ENCODE assay signal across 22 cellular contexts in genomic region chr5:39215857-39216256, GRCh38. TPM values are rescaled to one million over a fixed set of nuclear protein-coding genes. Genes with fewer than 3 reads are reported as not detected.
DNase-seq lines count a peak whose midpoint lies in the region; ATAC-seq and TF ChIP-seq lines count a peak whose summit lies in the region.
"Had no signal": no experiment of that assay in that cellular context is flagged by ENCODE, and none has a peak within 500 bp of the region (broad histone marks: within the 10 kb centered on the region; RNA-seq: fewer than 3 reads in every experiment).

No MANE protein-coding gene starts in this region.

- H3K36me3 Mint-ChIP-seq in activated T-cell treated with anti-CD3 and anti-CD28 coated beads, Interleukin-2, amount 50 U/mL, for 24 hours (ENCODE audit: low read depth), result peaks cover 5% of the 10 kb centered on the region
- H3K36me3 Mint-ChIP-seq in activated T-helper 2 cell treated with anti-CD3 and anti-CD28 coated beads, Interferon-gamma antibody, Interleukin-2, Interleukin-4, amounts not matched to agents 10 μg/mL and 5 μg/mL and 100 μg/mL, durations not matched to agents 14 hours and 24 hours and 36 hours (ENCODE audit: low read depth), result no peaks in the 10 kb centered on the region
- peaks cover 8% of the 10 kb centered on the region for H3K36me3 Mint-ChIP-seq in natural killer cell
- H3K36me3 Mint-ChIP-seq: naive B cell had no signal

- H3K27ac Mint-ChIP-seq in activated T-cell treated with anti-CD3 and anti-CD28 coated beads, Interleukin-2, amount 50 U/mL, for 24 hours, result peak overlapping the region; percentile 92
- peak overlapping the region; percentile 61 for H3K27ac Mint-ChIP-seq in activated T-helper 2 cell treated with anti-CD3 and anti-CD28 coated beads, Interferon-gamma antibody, Interleukin-2, Interleukin-4, amounts not matched to agents 10 μg/mL and 5 μg/mL and 100 μg/mL, durations not matched to agents 14 hours and 24 hours and 36 hours
- peak overlapping the region; percentile 84 to 96 for H3K27ac Mint-ChIP-seq in natural killer cell
- H3K27ac Mint-ChIP-seq: endodermal cell, naive B cell had no signal

- no peaks in the 10 kb centered on the region for H3K27me3 Mint-ChIP-seq in activated T-cell treated with anti-CD3 and anti-CD28 coated beads, Interleukin-2, amount 50 U/mL, for 24 hours
- H3K27me3 Mint-ChIP-seq in activated T-helper 2 cell treated with anti-CD3 and anti-CD28 coated beads, Interferon-gamma antibody, Interleukin-2, Interleukin-4, amounts not matched to agents 10 μg/mL and 5 μg/mL and 100 μg/mL, durations not matched to agents 14 hours and 24 hours and 36 hours (ENCODE audit: low read depth), result no peaks in the 10 kb centered on the region
- no peaks in the 10 kb centered on the region for H3K27me3 Mint-ChIP-seq in natural killer cell (ENCODE audit: low read depth in 2 of 2)

- intact Hi-C loops in activated T-helper 2 cell treated with anti-CD3 and anti-CD28 coated beads, Interferon-gamma antibody, Interleukin-2, Interleukin-4, amounts not matched to agents 10 μg/mL and 5 μg/mL and 100 μg/mL, durations not matched to agents 14 hours and 24 hours and 36 hours (cut with micrococcal nuclease), result loop anchor here (2.0 to 10.0 kb wide), 3 partner anchors 59 to 1189 kb away; no protein-coding TSS in a partner anchor
- intact Hi-C loops in natural killer cell (cut with micrococcal nuclease), result loop anchor here (2.0 kb wide), 2 partner anchors 13 to 67 kb away; no protein-coding TSS in a partner anchor

- no peak for ATAC-seq in natural killer cell
- ATAC-seq in GM18868 (IDR thresholded peaks at IDR 0.05; ENCODE audit: unreplicated experiment), result no peak
- no peak for ATAC-seq in HG02623 (IDR thresholded peaks at IDR 0.05; ENCODE audit: unreplicated experiment)
- ATAC-seq: gastrocnemius medialis had no signal

- no peak for TF ChIP-seq CTCF in natural killer cell (IDR thresholded peaks at IDR 0.05)

- H3K4me1 Mint-ChIP-seq in activated T-cell treated with anti-CD3 and anti-CD28 coated beads, Interleukin-2, amount 50 U/mL, for 24 hours (ENCODE audit: low read depth), result peaks cover 90% of the 10 kb centered on the region
- peaks cover 65% of the 10 kb centered on the region for H3K4me1 Mint-ChIP-seq in activated T-helper 2 cell treated with anti-CD3 and anti-CD28 coated beads, Interferon-gamma antibody, Interleukin-2, Interleukin-4, amounts not matched to agents 10 μg/mL and 5 μg/mL and 100 μg/mL, durations not matched to agents 14 hours and 24 hours and 36 hours (ENCODE audit: low read depth)
- peaks cover 81 to 86% of the 10 kb centered on the region in 2 donors for H3K4me1 Mint-ChIP-seq in natural killer cell

- no peak for DNase-seq in activated T-cell treated with anti-CD3 and anti-CD28 coated beads, Interleukin-2, amount 50 U/mL, for 24 hours
- DNase-seq in activated T-cell treated with anti-CD3 and anti-CD28 coated beads, Interleukin-2, amount 50 U/mL, for 48 hours, result no peak
- DNase-seq in M059J (ENCODE audit: low read depth) (peak; percentile 17), natural killer cell (no peak), inferior parietal cortex (ENCODE audit: extremely low spot score) (no peak)
- no peak for DNase-seq in activated T-helper 2 cell treated with anti-CD3 and anti-CD28 coated beads, Interferon-gamma antibody, Interleukin-2, Interleukin-4, amounts not matched to agents 10 μg/mL and 5 μg/mL and 100 μg/mL, durations not matched to agents 14 hours and 24 hours and 36 hours (ENCODE audit: low spot score)
- DNase-seq: amygdala; BE2C; Calu3; endodermal cell; esophagus squamous epithelium; gastrocnemius medialis; left ventricle myocardium inferior; MV-4-11; naive B cell; NCI-H524; NK-92 treated with Interleukin-12 subunit alpha and Interleukin-12 subunit beta, amount 100 ng/mL, for 24 hours; SIG-M5; stimulated activated CD4-positive, alpha-beta T cell treated with anti-CD3 and anti-CD28 coated beads, Interleukin-2, amount 100 ng/mL, for 24 hours had no signal

- H3K9me3 Mint-ChIP-seq in activated T-cell treated with anti-CD3 and anti-CD28 coated beads, Interleukin-2, amount 50 U/mL, for 24 hours, result no peaks in the 10 kb centered on the region
- H3K9me3 Mint-ChIP-seq in activated T-helper 2 cell treated with anti-CD3 and anti-CD28 coated beads, Interferon-gamma antibody, Interleukin-2, Interleukin-4, amounts not matched to agents 10 μg/mL and 5 μg/mL and 100 μg/mL, durations not matched to agents 14 hours and 24 hours and 36 hours, result no peaks in the 10 kb centered on the region
- no peaks in the 10 kb centered on the region for H3K9me3 Mint-ChIP-seq in natural killer cell
- H3K9me3 Mint-ChIP-seq: endodermal cell had no signal

- peak overlapping the region; percentile 36 for H3K4me3 Mint-ChIP-seq in activated T-cell treated with anti-CD3 and anti-CD28 coated beads, Interleukin-2, amount 50 U/mL, for 24 hours
- H3K4me3 Mint-ChIP-seq in activated T-helper 2 cell treated with anti-CD3 and anti-CD28 coated beads, Interferon-gamma antibody, Interleukin-2, Interleukin-4, amounts not matched to agents 10 μg/mL and 5 μg/mL and 100 μg/mL, durations not matched to agents 14 hours and 24 hours and 36 hours (ENCODE audit: low read depth), result peak overlapping the region; percentile 18
- H3K4me3 Mint-ChIP-seq in natural killer cell, result peak overlapping the region; percentile 38
- H3K4me3 Mint-ChIP-seq: endodermal cell, naive B cell had no signal

RNA-seq across cellular contexts. Expression of gene FYB1, which starts 3.5 kb away (rescaled TPM):
- total RNA-seq in M059J (2014; rRNA removed; shearing (Covaris generic)), result 0.05 TPM in 1 of 2 replicates, not detected in the other
- 66.4 and 70.7 TPM in 2 replicates for total RNA-seq in activated T-helper 2 cell treated with anti-CD3 and anti-CD28 coated beads, Interferon-gamma antibody, Interleukin-2, Interleukin-4, amounts not matched to agents 10 μg/mL and 5 μg/mL and 100 μg/mL, durations not matched to agents 14 hours and 24 hours and 36 hours
- total RNA-seq in natural killer cell, result 100 to 1,000 TPM; 277 to 340 (median 295) TPM
- total RNA-seq: endodermal cell, osteocyte had no signal

Comparison
In these comparisons a context has a peak if more than half of its experiments do, and no peak if none do; other contexts are left out.
1. RNA of gene FYB1, which starts 3.5 kb away (total RNA-seq): 277 to 340 TPM in natural killer cell and 66.4 to 70.7 TPM in activated T-helper 2 cell treated with anti-CD3 and anti-CD28 coated beads, Interferon-gamma antibody, Interleukin-2, Interleukin-4, amounts not matched to agents 10 μg/mL and 5 μg/mL and 100 μg/mL, durations not matched to agents 14 hours and 24 hours and 36 hours; 0.05 TPM in M059J; every median in the first group is over 10 times any median in the second.
2. Peak in every context shown above with its lines, with median percentiles within 50 percentile points of each other: H3K27ac Mint-ChIP-seq and H3K4me3 Mint-ChIP-seq.